ENCODE assay signal across 25 cellular contexts in genomic region chr12:72226510-72226909, GRCh38. TPM values are rescaled to one million over a fixed set of nuclear protein-coding genes. Genes with fewer than 3 reads are reported as not detected.
"Had no signal": no experiment of that assay in that cellular context is flagged by ENCODE, and none has a peak within 500 bp of the region (broad histone marks: within the 10 kb centered on the region; RNA-seq: fewer than 3 reads in every experiment).

No MANE protein-coding gene starts in this region.

- H3K36me3 ChIP-seq: esophagus muscularis mucosa, gastroesophageal sphincter, heart left ventricle, left lung, lower lobe of right lung had no signal

- H3K4me2 ChIP-seq: hepatocyte had no signal

- FAIRE-seq: colon, endothelial cell of umbilical vein, frontal cortex, islet of Langerhans, keratinocyte had no signal

- H3K27ac ChIP-seq: coronary artery, dorsolateral prefrontal cortex, esophagus muscularis mucosa, foreskin keratinocyte, gastroesophageal sphincter, heart left ventricle, hepatocyte, left lung, lower lobe of right lung had no signal

- H3K4me1 ChIP-seq: esophagus muscularis mucosa, foreskin keratinocyte, gastroesophageal sphincter, heart left ventricle, left lung, lower lobe of right lung had no signal

- H3K4me3 ChIP-seq: coronary artery, dorsolateral prefrontal cortex, esophagus muscularis mucosa, gastroesophageal sphincter, heart left ventricle, hepatocyte, left lung, lower lobe of right lung, mucosa of descending colon had no signal

- H3K27me3 ChIP-seq: dorsolateral prefrontal cortex, esophagus muscularis mucosa, foreskin keratinocyte, gastroesophageal sphincter, heart left ventricle, hepatocyte, left lung had no signal

- H3K79me2 ChIP-seq: hepatocyte had no signal

- ATAC-seq: foreskin keratinocyte, gastroesophageal sphincter, heart left ventricle, left cardiac atrium, left lung, left ventricle myocardium superior, lower lobe of right lung, mucosa of descending colon had no signal

- H3K9me3 ChIP-seq: esophagus muscularis mucosa, gastroesophageal sphincter, heart left ventricle, left lung, lower lobe of right lung, mucosa of descending colon had no signal

- H2AFZ ChIP-seq: hepatocyte had no signal

- DNase-seq: dermis blood vessel endothelial cell; dorsolateral prefrontal cortex; effector CD4-positive, alpha-beta T cell; effector memory CD4-positive, alpha-beta T cell; foreskin keratinocyte; heart left ventricle; hypothalamus; left cardiac atrium; left lung; left ventricle myocardium superior; lower lobe of right lung; mesenchymal stem cell; mucosa of descending colon; naive B cell had no signal

RNA-seq across cellular contexts. Expression of gene TRHDE, which starts 45.7 kb away (rescaled TPM):
- total RNA-seq: endothelial cell of umbilical vein, lung microvascular endothelial cell, myocyte had no signal
- polyA plus RNA-seq: endothelial cell of umbilical vein had no signal
